In the genomic region with DNA sequence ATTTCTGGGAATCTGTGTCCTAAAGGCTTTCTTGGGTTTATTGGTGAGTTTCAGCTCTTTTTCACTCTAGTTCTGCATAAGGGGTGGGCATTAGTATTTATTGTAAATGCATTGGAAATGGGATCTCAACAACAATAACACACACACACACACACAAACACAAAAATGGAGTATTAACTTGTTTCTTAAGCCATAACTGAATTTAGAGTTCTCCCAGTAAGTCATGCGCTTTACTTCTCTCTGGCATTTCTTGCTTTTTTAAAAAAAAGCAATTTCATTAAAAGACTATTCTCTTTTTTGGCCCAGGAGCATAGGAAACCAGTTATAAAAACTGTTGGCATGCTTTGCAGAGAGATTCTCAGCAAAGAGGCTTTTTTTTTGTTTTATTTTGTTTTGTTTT, we compare ENCODE assay signal across 12 cellular contexts.
DNase-seq lines count a peak whose midpoint lies in the region; ATAC-seq, FAIRE-seq and TF ChIP-seq lines count a peak whose summit lies in the region.
"Had no signal": no experiment of that assay in that cellular context is flagged by ENCODE, and none has a peak within 500 bp of the region (broad histone marks: within the 10 kb centered on the region; RNA-seq: fewer than 3 reads in every experiment).

No MANE protein-coding gene starts in this region.

- H3K9me1 ChIP-seq in endothelial cell of umbilical vein (replicated peaks; ENCODE audit: control insufficient read depth, extremely low read depth, insufficient read depth, low read length): no peaks in the 10 kb centered on the region

- peak overlapping the region; percentile 75; the same call in 1 of the 2 replicates for H2AFZ ChIP-seq in MM.1S (ENCODE audit: low read length)
- H2AFZ ChIP-seq in endothelial cell of umbilical vein (ENCODE audit: low read depth, low read length): peak overlapping the region; percentile 94

- no peak for ATAC-seq in HG03521 (IDR thresholded peaks at IDR 0.05; ENCODE audit: unreplicated experiment)
- ATAC-seq: left lobe of liver had no signal

- H3K4me2 ChIP-seq in MM.1S (ENCODE audit: low read depth, low read length) (peak overlapping the region; percentile 84), endothelial cell of umbilical vein (ENCODE audit: insufficient read depth, low read length) (no peak overlapping the region), skeletal muscle satellite cell (ENCODE audit: low read length) (no peak overlapping the region)

- no peaks in the 10 kb centered on the region for H3K27me3 Mint-ChIP-seq in T-helper 2 cell treated with Interferon-gamma antibody and Interleukin-4, amounts not matched to agents 5 μg/mL and 100 μg/mL, for 36 hours (ENCODE audit: low read depth)

- H3K4me3 Mint-ChIP-seq in T-helper 2 cell treated with Interferon-gamma antibody and Interleukin-4, amounts not matched to agents 5 μg/mL and 100 μg/mL, for 36 hours: no peak overlapping the region

- POLR2A ChIA-PET in endothelial cell of umbilical vein (lab: Charles Lee): interaction anchor here (1.3 kb wide), 1 partner anchor 41 kb away, joined by 3 read pairs; no protein-coding TSS in a partner anchor

- H4K20me1 ChIP-seq in MM.1S (ENCODE audit: insufficient read depth, low read length) (no peaks in the 10 kb centered on the region), endothelial cell of umbilical vein (replicated peaks; ENCODE audit: control insufficient read depth, extremely low read depth, insufficient read depth, low read length) (no peaks in the 10 kb centered on the region)

- H3K4me3 ChIP-seq in GM12864 (ENCODE audit: low read depth, low read length) (peak overlapping the region; percentile 53; the same call in 1 of the 2 replicates), MM.1S (ENCODE audit: low read length) (peak overlapping the region; percentile 42), endothelial cell of umbilical vein (replicated peaks in 1 of 3; ENCODE audit: insufficient read depth in 1 of 3, low read depth in 1 of 3, low read length in 3 of 3) (no peak overlapping the region), skeletal muscle satellite cell (ENCODE audit: low read length) (no peak overlapping the region)
- H3K4me3 ChIP-seq: MG63, right atrium auricular region had no signal

- H3K79me2 ChIP-seq in MM.1S (ENCODE audit: low read length): peaks cover 14% of the 10 kb centered on the region
- no peaks in the 10 kb centered on the region for H3K79me2 ChIP-seq in endothelial cell of umbilical vein (ENCODE audit: control insufficient read depth, insufficient read depth, low read length)

- no peaks in the 10 kb centered on the region for H3K9me2 ChIP-seq in MM.1S (replicated peaks; ENCODE audit: insufficient read depth, low read length)

- H3K27ac Mint-ChIP-seq in T-helper 2 cell treated with Interferon-gamma antibody and Interleukin-4, amounts not matched to agents 5 μg/mL and 100 μg/mL, for 36 hours: no peak overlapping the region

- H3F3A ChIP-seq in MM.1S (ENCODE audit: insufficient read depth, low read length): peaks cover 27% of the 10 kb centered on the region

- no peaks in the 10 kb centered on the region for H3K9me3 Mint-ChIP-seq in T-helper 2 cell treated with Interferon-gamma antibody and Interleukin-4, amounts not matched to agents 5 μg/mL and 100 μg/mL, for 36 hours

- H3K27ac ChIP-seq in MM.1S (ENCODE audit: low read length): peak overlapping the region; percentile 96
- peak overlapping the region; percentile 48 for H3K27ac ChIP-seq in endothelial cell of umbilical vein (ENCODE audit: insufficient read depth, low read depth, low read length)

- H3K4me1 ChIP-seq in MM.1S (ENCODE audit: low read length): peaks cover 46% of the 10 kb centered on the region
- peaks cover 22% of the 10 kb centered on the region for H3K4me1 ChIP-seq in endothelial cell of umbilical vein (ENCODE audit: control insufficient read depth, extremely low read depth, insufficient read depth, low read length)
- peaks cover 33% of the 10 kb centered on the region for H3K4me1 ChIP-seq in skeletal muscle satellite cell (ENCODE audit: control insufficient read depth, insufficient read depth, low read length)

- no peak for TF ChIP-seq CTCF in GM12864 (IDR thresholded peaks at IDR 0.05; ENCODE audit: low read depth, low read length, missing control alignments)
- no peak for TF ChIP-seq CTCF in MM.1S (IDR thresholded peaks at IDR 0.05; ENCODE audit: low read length)
- no peak for TF ChIP-seq CTCF in endothelial cell of umbilical vein (IDR thresholded peaks at IDR 0.05; ENCODE audit: extremely low read depth in 1 of 2, insufficient read depth in 1 of 2, low read depth in 1 of 2, low read length in 2 of 2)

- no TSS peak for BruUV-seq in endothelial cell of umbilical vein (replicated peaks; lab: Mats Ljungman, UMichigan)

- CTCF ChIA-PET in endothelial cell of umbilical vein (lab: Charles Lee): interaction anchor here (0.8 to 5.9 kb wide), 10 partner anchors 25 to 1629 kb away, joined by 3 to 141 read pairs (median 4); a partner anchor contains a TSS

- no peaks in the 10 kb centered on the region for H3K27me3 ChIP-seq in MM.1S (replicated peaks; ENCODE audit: insufficient read depth, low read length)
- H3K27me3 ChIP-seq in endothelial cell of umbilical vein (ENCODE audit: control insufficient read depth in 2 of 2, insufficient read depth in 2 of 2, low read length in 2 of 2): no peaks in the 10 kb centered on the region
- H3K27me3 ChIP-seq in skeletal muscle satellite cell (ENCODE audit: control insufficient read depth, insufficient read depth, low read length): no peaks in the 10 kb centered on the region
- H3K27me3 ChIP-seq: MG63, right atrium auricular region had no signal

- H3K4me1 Mint-ChIP-seq in T-helper 2 cell treated with Interferon-gamma antibody and Interleukin-4, amounts not matched to agents 5 μg/mL and 100 μg/mL, for 36 hours (ENCODE audit: low read depth): peaks cover 41% of the 10 kb centered on the region

- no peak for FAIRE-seq in endothelial cell of umbilical vein (lab: Jason Lieb, UNC)

- TF ChIP-seq POLR2A in endothelial cell of umbilical vein (IDR thresholded peaks at IDR 0.05; ENCODE audit: low read depth, low read length): no peak

- no peaks in the 10 kb centered on the region for H3K36me3 Mint-ChIP-seq in T-helper 2 cell treated with Interferon-gamma antibody and Interleukin-4, amounts not matched to agents 5 μg/mL and 100 μg/mL, for 36 hours (ENCODE audit: low read depth)

- H3K36me3 ChIP-seq in MM.1S (replicated peaks; ENCODE audit: insufficient read depth, low read length) (no peaks in the 10 kb centered on the region), endothelial cell of umbilical vein (ENCODE audit: control insufficient read depth in 2 of 2, extremely low read depth in 1 of 2, insufficient read depth in 2 of 2, low read length in 2 of 2) (no peaks in the 10 kb centered on the region), skeletal muscle satellite cell (ENCODE audit: insufficient read depth, low read length) (no peaks in the 10 kb centered on the region)
- H3K36me3 ChIP-seq: MG63, right atrium auricular region had no signal

- DNase-seq in GM12864 (ENCODE audit: low read depth) (no peak), MM.1S (no peak), endothelial cell of umbilical vein (ENCODE audit: low read depth, low spot score) (no peak), activated gamma-delta T cell (lab: John Stamatoyannopoulos, UW) (no peak)
- DNase-seq in T-helper 2 cell treated with Interferon-gamma antibody and Interleukin-4, amounts not matched to agents 5 μg/mL and 100 μg/mL, for 36 hours (ENCODE audit: low spot score): no peak
- DNase-seq: activated effector memory CD4-positive, alpha-beta T cell treated with Interleukin-2 at 50 U/mL for 16 hours; NCI-H2171 treated with DMSO at 0.1 percent for 48 hours had no signal

- H3K9ac ChIP-seq in MM.1S (ENCODE audit: low read length) (peak overlapping the region; percentile 75), endothelial cell of umbilical vein (replicated peaks; ENCODE audit: extremely low read depth, insufficient read depth, low read length) (no peak overlapping the region), skeletal muscle satellite cell (ENCODE audit: low read depth, low read length) (peak overlapping the region; percentile 84)

- dilution Hi-C loops in endothelial cell of umbilical vein (cut with MboI; ENCODE audit: extremely low pct_ligation_motif_present, low sequenced_read_pairs): loop anchor here (25.0 kb wide), 1 partner anchor 354 kb away; a partner anchor contains a TSS

- intact Hi-C loops in endothelial cell of umbilical vein (cut with micrococcal nuclease): loop anchor here (1.0 to 10.0 kb wide), 5 partner anchors 41 to 1629 kb away; no protein-coding TSS in a partner anchor

- H3K9me3 ChIP-seq in MM.1S (replicated peaks; ENCODE audit: insufficient read depth, low read length) (no peaks in the 10 kb centered on the region), endothelial cell of umbilical vein (replicated peaks; ENCODE audit: control insufficient read depth, insufficient read depth, low read length) (no peaks in the 10 kb centered on the region), skeletal muscle satellite cell (replicated peaks; ENCODE audit: low read length) (no peaks in the 10 kb centered on the region)
- H3K9me3 ChIP-seq: MG63, right atrium auricular region had no signal

TF ChIP-seq in endothelial cell of umbilical vein, 7 proteins besides CTCF, POLR2A, EP300 and RAD21:
- no peak for TF ChIP-seq JUN (IDR thresholded peaks at IDR 0.05; ENCODE audit: borderline replicate concordance, insufficient read depth, insufficient read length, low read depth)
- TF ChIP-seq, protein P1, sequence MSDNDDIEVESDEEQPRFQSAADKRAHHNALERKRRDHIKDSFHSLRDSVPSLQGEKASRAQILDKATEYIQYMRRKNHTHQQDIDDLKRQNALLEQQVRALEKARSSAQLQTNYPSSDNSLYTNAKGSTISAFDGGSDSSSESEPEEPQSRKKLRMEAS (IDR thresholded peaks at IDR 0.05; ENCODE audit: insufficient read depth, insufficient read length): no peak
- no peak for TF ChIP-seq FOS (IDR thresholded peaks at IDR 0.05; ENCODE audit: borderline replicate concordance, insufficient read depth, low read length)
- TF ChIP-seq EZH2 (IDR thresholded peaks at IDR 0.05; ENCODE audit: borderline replicate concordance, low read depth, low read length, severe bottlenecking): no peak
- no peak for TF ChIP-seq GATA2 (IDR thresholded peaks at IDR 0.05; ENCODE audit: insufficient read depth, insufficient read length, low read depth, low read length)
- TF ChIP-seq MYC (IDR thresholded peaks at IDR 0.05; ENCODE audit: low read depth, low read length): no peak

Comparison
In these comparisons a context has a peak if more than half of its experiments do, and no peak if none do; other contexts are left out.
1. H3K4me3 ChIP-seq: peak in GM12864 (single experiment) and MM.1S (single experiment); none in endothelial cell of umbilical vein (0 of 3) and skeletal muscle satellite cell (single experiment).